ENCODE assay signal across 39 cellular contexts in the genomic region with DNA sequence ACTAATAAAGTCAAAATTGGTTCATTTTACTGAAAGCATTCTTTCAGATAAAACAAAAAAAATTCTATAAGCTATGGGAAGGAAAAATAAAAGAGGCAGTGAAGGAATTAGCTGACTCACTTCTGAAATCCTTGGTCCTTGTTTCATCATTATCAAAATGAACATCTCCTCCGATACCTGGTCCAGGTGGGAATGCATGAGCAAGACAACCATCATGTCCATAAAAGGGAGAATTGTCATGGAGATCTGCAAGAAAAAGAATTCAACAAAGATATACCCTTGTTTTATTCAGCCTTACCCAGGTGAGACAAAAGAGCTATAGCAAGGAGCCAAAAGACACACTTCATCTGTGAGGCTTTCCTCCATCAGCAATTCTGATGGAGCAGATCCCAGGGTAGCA. TPM values are rescaled to one million over a fixed set of nuclear protein-coding genes. Genes with fewer than 3 reads are reported as not detected.
"Had no signal": no experiment of that assay in that cellular context is flagged by ENCODE, and none has a peak within 500 bp of the region (broad histone marks: within the 10 kb centered on the region; RNA-seq: fewer than 3 reads in every experiment).

No MANE protein-coding gene starts in this region.

- H3K27me3 Mint-ChIP-seq: brain had no signal

- H3K4me3 ChIP-seq: ascending aorta, cardiac muscle cell had no signal

- H3K27ac ChIP-seq: ascending aorta, cardiac muscle cell, VCaP had no signal

- H3K36me3 Mint-ChIP-seq: activated CD4-positive, alpha-beta memory T cell treated with anti-CD3 and anti-CD28 coated beads for 36 hours; activated naive CD4-positive, alpha-beta T cell treated with anti-CD3 and anti-CD28 coated beads, Interleukin-2, amount 50 U/mL, for 72 hours; activated naive CD8-positive, alpha-beta T cell treated with anti-CD3 and anti-CD28 coated beads, Interleukin-2, amount 10 ng/mL, durations not matched to agents 7 days and 5 days; brain had no signal

- H3K4me1 Mint-ChIP-seq: activated B cell treated with CpG ODN at 0.5 μM for 24 hours; activated CD4-positive, alpha-beta T cell treated with anti-CD3 and anti-CD28 coated beads, Interleukin-2, amount 10 ng/mL, durations not matched to agents 24 days and 14 days; activated naive CD8-positive, alpha-beta T cell treated with anti-CD3 and anti-CD28 coated beads, Interleukin-2, amount 10 ng/mL, durations not matched to agents 7 days and 5 days; activated naive CD8-positive, alpha-beta T cell treated with anti-CD3 and anti-CD28 coated beads, Interleukin-2, amount 50 U/mL, for 24 hours; activated T-helper 17 cell treated with anti-CD3 and anti-CD28 coated beads, Interleukin-2, amount 50 U/mL, for 72 hours; brain; central memory CD8-positive, alpha-beta T cell had no signal

- H3K27me3 ChIP-seq: ascending aorta, cardiac muscle cell had no signal

- H3K9me3 Mint-ChIP-seq: activated CD4-positive, alpha-beta memory T cell treated with anti-CD3 and anti-CD28 coated beads for 36 hours; activated CD4-positive, alpha-beta T cell treated with anti-CD3 and anti-CD28 coated beads, Interleukin-2, amount 10 ng/mL, durations not matched to agents 24 days and 14 days; activated naive CD8-positive, alpha-beta T cell treated with anti-CD3 and anti-CD28 coated beads, Interleukin-2, amount 10 ng/mL, durations not matched to agents 7 days and 5 days; activated naive CD8-positive, alpha-beta T cell treated with anti-CD3 and anti-CD28 coated beads, Interleukin-2, amount 50 U/mL, for 24 hours; activated T-cell treated with anti-CD3 and anti-CD28 coated beads, Interleukin-2, amount 50 U/mL, for 4 hours; activated T-helper 1 cell treated with anti-CD3 and anti-CD28 coated beads, Interleukin-12 subunit alpha, Interleukin-12 subunit beta, Interleukin-2, Interleukin-4 antibody, amounts not matched to agents 30 ng/mL and 10 ng/mL and 1 ng/mL, durations not matched to agents 14 hours and 24 hours and 36 hours; activated T-helper 17 cell treated with anti-CD3 and anti-CD28 coated beads, Interleukin-2, amount 50 U/mL, for 72 hours; T-helper 1 cell treated with Interleukin-12 subunit alpha and Interleukin-12 subunit beta and Interleukin-4 antibody, amounts not matched to agents 30 μg/mL and 1 μg/mL, for 36 hours; T-helper 2 cell treated with Interferon-gamma antibody and Interleukin-4, amounts not matched to agents 5 μg/mL and 100 μg/mL, for 36 hours had no signal

- H3K9me3 ChIP-seq: ascending aorta had no signal

- DNase-seq: activated B cell treated with CpG ODN at 0.5 μM for 24 hours; activated CD4-positive, alpha-beta memory T cell treated with anti-CD3 and anti-CD28 coated beads for 36 hours; activated CD4-positive, alpha-beta T cell treated with anti-CD3 and anti-CD28 coated beads for 4 hours; activated CD4-positive, alpha-beta T cell treated with anti-CD3 and anti-CD28 coated beads, Interleukin-2, amount 10 ng/mL, durations not matched to agents 24 days and 14 days; activated CD4-positive, alpha-beta T cell treated with anti-CD3 and anti-CD28 coated beads, Interleukin-2, amount 50 U/mL, for 1 hour; activated CD4-positive, alpha-beta T cell treated with anti-CD3 and anti-CD28 coated beads, Interleukin-2, amount 50 U/mL, for 4 hours; activated CD4-positive, CD25-positive, alpha-beta regulatory T cell treated with anti-CD3 and anti-CD28 coated beads, Interleukin-2, amount 50 U/mL, for 72 hours; activated CD8-positive, alpha-beta memory T cell treated with anti-CD3 and anti-CD28 coated beads, Interleukin-2, amount 50 U/mL, for 4 hours; activated CD8-positive, alpha-beta T cell treated with anti-CD3 and anti-CD28 coated beads for 36 hours; activated effector memory CD4-positive, alpha-beta T cell treated with anti-CD3 and anti-CD28 coated beads, Interleukin-2, amount 50 U/mL, for 16 hours; activated gamma-delta T cell treated with Interleukin-2 at 50 U/mL for 16 hours; activated naive CD4-positive, alpha-beta T cell; activated naive CD4-positive, alpha-beta T cell treated with anti-CD3 and anti-CD28 coated beads for 36 hours; activated naive CD4-positive, alpha-beta T cell treated with anti-CD3 and anti-CD28 coated beads, Interleukin-2, amount 50 U/mL, for 16 hours; activated naive CD8-positive, alpha-beta T cell treated with anti-CD3 and anti-CD28 coated beads, Interleukin-2, amount 10 ng/mL, durations not matched to agents 7 days and 5 days; activated naive CD8-positive, alpha-beta T cell treated with anti-CD3 and anti-CD28 coated beads, Interleukin-2, amount 50 U/mL, for 24 hours; activated T-cell treated with anti-CD3 and anti-CD28 coated beads for 4 hours; activated T-cell treated with anti-CD3 and anti-CD28 coated beads, Interleukin-2, amount 50 U/mL, for 1 hour; activated T-cell treated with anti-CD3 and anti-CD28 coated beads, Interleukin-2, amount 50 U/mL, for 4 hours; activated T-cell treated with anti-CD3 and anti-CD28 coated beads, Interleukin-2, amount 50 U/mL, for 72 hours; amygdala; anterior cingulate cortex; caudate nucleus; cerebellar nuclear complex; T-helper 1 cell; T-helper 2 cell; T-helper 9 cell had no signal

- ATAC-seq: activated CD8-positive, alpha-beta T cell treated with anti-CD3 and anti-CD28 coated beads for 36 hours; activated naive CD4-positive, alpha-beta T cell treated with anti-CD3 and anti-CD28 coated beads, Interleukin-2, amount 50 U/mL, for 72 hours; activated naive CD8-positive, alpha-beta T cell treated with anti-CD3 and anti-CD28 coated beads, Interleukin-2, amount 50 U/mL, for 24 hours; activated T-cell treated with anti-CD3 and anti-CD28 coated beads, Interleukin-2, amount 50 U/mL, for 4 hours; activated T-cell treated with anti-CD3 and anti-CD28 coated beads, Interleukin-2, amount 50 U/mL, for 72 hours; activated T-helper 17 cell treated with anti-CD3 and anti-CD28 coated beads, Interleukin-2, amount 50 U/mL, for 72 hours had no signal

- H3K27ac Mint-ChIP-seq: activated B cell treated with CpG ODN at 0.5 μM for 24 hours; activated CD4-positive, alpha-beta memory T cell treated with anti-CD3 and anti-CD28 coated beads for 36 hours; activated CD4-positive, alpha-beta T cell treated with anti-CD3 and anti-CD28 coated beads, Interleukin-2, amount 10 ng/mL, durations not matched to agents 24 days and 14 days; activated CD8-positive, alpha-beta T cell treated with anti-CD3 and anti-CD28 coated beads for 36 hours; activated naive CD4-positive, alpha-beta T cell treated with anti-CD3 and anti-CD28 coated beads for 36 hours; activated naive CD4-positive, alpha-beta T cell treated with anti-CD3 and anti-CD28 coated beads, Interleukin-2, amount 50 U/mL, for 72 hours; activated naive CD8-positive, alpha-beta T cell treated with anti-CD3 and anti-CD28 coated beads, Interleukin-2, amount 10 ng/mL, durations not matched to agents 7 days and 5 days; activated naive CD8-positive, alpha-beta T cell treated with anti-CD3 and anti-CD28 coated beads, Interleukin-2, amount 50 U/mL, for 24 hours; activated T-cell treated with anti-CD3 and anti-CD28 coated beads, Interleukin-2, amount 50 U/mL, for 72 hours; activated T-helper 1 cell treated with anti-CD3 and anti-CD28 coated beads, Interleukin-12 subunit alpha, Interleukin-12 subunit beta, Interleukin-2, Interleukin-4 antibody, amounts not matched to agents 30 ng/mL and 10 ng/mL and 1 ng/mL, durations not matched to agents 14 hours and 24 hours and 36 hours; activated T-helper 17 cell treated with anti-CD3 and anti-CD28 coated beads, Interleukin-2, amount 50 U/mL, for 72 hours; brain; T-helper 1 cell treated with Interleukin-12 subunit alpha and Interleukin-12 subunit beta and Interleukin-4 antibody, amounts not matched to agents 30 μg/mL and 1 μg/mL, for 36 hours; T-helper 2 cell treated with Interferon-gamma antibody and Interleukin-4, amounts not matched to agents 5 μg/mL and 100 μg/mL, for 36 hours had no signal

- H3K36me3 ChIP-seq: ascending aorta, cardiac muscle cell had no signal

- H3K4me1 ChIP-seq: ascending aorta had no signal

- H3K4me3 Mint-ChIP-seq: activated B cell treated with CpG ODN at 0.5 μM for 24 hours; activated CD4-positive, alpha-beta memory T cell treated with anti-CD3 and anti-CD28 coated beads for 36 hours; activated CD4-positive, alpha-beta T cell treated with anti-CD3 and anti-CD28 coated beads, Interleukin-2, amount 10 ng/mL, durations not matched to agents 24 days and 14 days; activated CD8-positive, alpha-beta T cell treated with anti-CD3 and anti-CD28 coated beads for 36 hours; activated naive CD4-positive, alpha-beta T cell treated with anti-CD3 and anti-CD28 coated beads for 36 hours; activated naive CD8-positive, alpha-beta T cell treated with anti-CD3 and anti-CD28 coated beads, Interleukin-2, amount 10 ng/mL, durations not matched to agents 7 days and 5 days; activated naive CD8-positive, alpha-beta T cell treated with anti-CD3 and anti-CD28 coated beads, Interleukin-2, amount 50 U/mL, for 24 hours; activated T-cell treated with anti-CD3 and anti-CD28 coated beads, Interleukin-2, amount 50 U/mL, for 4 hours; activated T-cell treated with anti-CD3 and anti-CD28 coated beads, Interleukin-2, amount 50 U/mL, for 72 hours; activated T-helper 1 cell treated with anti-CD3 and anti-CD28 coated beads, Interleukin-12 subunit alpha, Interleukin-12 subunit beta, Interleukin-2, Interleukin-4 antibody, amounts not matched to agents 30 ng/mL and 10 ng/mL and 1 ng/mL, durations not matched to agents 14 hours and 24 hours and 36 hours; activated T-helper 17 cell treated with anti-CD3 and anti-CD28 coated beads, Interleukin-2, amount 50 U/mL, for 72 hours; brain; central memory CD8-positive, alpha-beta T cell; T-helper 1 cell treated with Interleukin-12 subunit alpha and Interleukin-12 subunit beta and Interleukin-4 antibody, amounts not matched to agents 30 μg/mL and 1 μg/mL, for 36 hours; T-helper 2 cell treated with Interferon-gamma antibody and Interleukin-4, amounts not matched to agents 5 μg/mL and 100 μg/mL, for 36 hours had no signal

RNA-seq across cellular contexts. Expression of a gene that starts 27.2 kb away (rescaled TPM):
- total RNA-seq: activated B cell treated with CpG ODN at 0.5 μM for 24 hours; activated CD4-positive, alpha-beta memory T cell treated with anti-CD3 and anti-CD28 coated beads for 36 hours; activated CD4-positive, alpha-beta T cell treated with anti-CD3 and anti-CD28 coated beads, Interleukin-2, amount 10 ng/mL, durations not matched to agents 24 days and 14 days; activated CD8-positive, alpha-beta memory T cell treated with anti-CD3 and anti-CD28 coated beads for 36 hours; activated CD8-positive, alpha-beta T cell treated with anti-CD3 and anti-CD28 coated beads for 36 hours; activated naive CD4-positive, alpha-beta T cell treated with anti-CD3 and anti-CD28 coated beads for 36 hours; activated naive CD4-positive, alpha-beta T cell treated with anti-CD3 and anti-CD28 coated beads, Interleukin-2, amount 50 U/mL, for 72 hours; activated naive CD8-positive, alpha-beta T cell treated with anti-CD3 and anti-CD28 coated beads, Interleukin-2, amount 10 ng/mL, durations not matched to agents 7 days and 5 days; activated T-helper 1 cell treated with anti-CD3 and anti-CD28 coated beads, Interleukin-12 subunit alpha, Interleukin-12 subunit beta, Interleukin-2, Interleukin-4 antibody, amounts not matched to agents 30 ng/mL and 10 ng/mL and 1 ng/mL, durations not matched to agents 14 hours and 24 hours and 36 hours; activated T-helper 17 cell treated with anti-CD3 and anti-CD28 coated beads, Interleukin-2, amount 50 U/mL, for 72 hours; ascending aorta; cardiac muscle cell had no signal
- polyA plus RNA-seq: cardiac muscle cell had no signal

RNA-seq across cellular contexts. Expression of a gene that starts 28.5 kb away (rescaled TPM):
- total RNA-seq: activated B cell treated with CpG ODN at 0.5 μM for 24 hours; activated CD4-positive, alpha-beta memory T cell treated with anti-CD3 and anti-CD28 coated beads for 36 hours; activated CD4-positive, alpha-beta T cell treated with anti-CD3 and anti-CD28 coated beads, Interleukin-2, amount 10 ng/mL, durations not matched to agents 24 days and 14 days; activated CD8-positive, alpha-beta memory T cell treated with anti-CD3 and anti-CD28 coated beads for 36 hours; activated CD8-positive, alpha-beta T cell treated with anti-CD3 and anti-CD28 coated beads for 36 hours; activated naive CD4-positive, alpha-beta T cell treated with anti-CD3 and anti-CD28 coated beads for 36 hours; activated naive CD4-positive, alpha-beta T cell treated with anti-CD3 and anti-CD28 coated beads, Interleukin-2, amount 50 U/mL, for 72 hours; activated naive CD8-positive, alpha-beta T cell treated with anti-CD3 and anti-CD28 coated beads, Interleukin-2, amount 10 ng/mL, durations not matched to agents 7 days and 5 days; activated T-cell treated with anti-CD3 and anti-CD28 coated beads, Interleukin-2, amount 50 U/mL, for 4 hours; activated T-cell treated with anti-CD3 and anti-CD28 coated beads, Interleukin-2, amount 50 U/mL, for 72 hours; activated T-helper 1 cell treated with anti-CD3 and anti-CD28 coated beads, Interleukin-12 subunit alpha, Interleukin-12 subunit beta, Interleukin-2, Interleukin-4 antibody, amounts not matched to agents 30 ng/mL and 10 ng/mL and 1 ng/mL, durations not matched to agents 14 hours and 24 hours and 36 hours; activated T-helper 17 cell treated with anti-CD3 and anti-CD28 coated beads, Interleukin-2, amount 50 U/mL, for 72 hours; ascending aorta; bronchial epithelial cell; cardiac muscle cell had no signal
- polyA plus RNA-seq: cardiac muscle cell had no signal

RNA-seq across cellular contexts. Expression of a gene that starts 44.7 kb away (rescaled TPM):
- total RNA-seq: activated B cell treated with CpG ODN at 0.5 μM for 24 hours; activated CD4-positive, alpha-beta memory T cell treated with anti-CD3 and anti-CD28 coated beads for 36 hours; activated CD4-positive, alpha-beta T cell treated with anti-CD3 and anti-CD28 coated beads, Interleukin-2, amount 10 ng/mL, durations not matched to agents 24 days and 14 days; activated CD8-positive, alpha-beta memory T cell treated with anti-CD3 and anti-CD28 coated beads for 36 hours; activated CD8-positive, alpha-beta T cell treated with anti-CD3 and anti-CD28 coated beads for 36 hours; activated naive CD4-positive, alpha-beta T cell treated with anti-CD3 and anti-CD28 coated beads for 36 hours; activated naive CD4-positive, alpha-beta T cell treated with anti-CD3 and anti-CD28 coated beads, Interleukin-2, amount 50 U/mL, for 72 hours; activated naive CD8-positive, alpha-beta T cell treated with anti-CD3 and anti-CD28 coated beads, Interleukin-2, amount 10 ng/mL, durations not matched to agents 7 days and 5 days; activated T-cell treated with anti-CD3 and anti-CD28 coated beads, Interleukin-2, amount 50 U/mL, for 4 hours; activated T-cell treated with anti-CD3 and anti-CD28 coated beads, Interleukin-2, amount 50 U/mL, for 72 hours; activated T-helper 1 cell treated with anti-CD3 and anti-CD28 coated beads, Interleukin-12 subunit alpha, Interleukin-12 subunit beta, Interleukin-2, Interleukin-4 antibody, amounts not matched to agents 30 ng/mL and 10 ng/mL and 1 ng/mL, durations not matched to agents 14 hours and 24 hours and 36 hours; activated T-helper 17 cell treated with anti-CD3 and anti-CD28 coated beads, Interleukin-2, amount 50 U/mL, for 72 hours; ascending aorta; cardiac muscle cell had no signal

RNA-seq across cellular contexts. Expression of a gene that starts 47.7 kb away (rescaled TPM):
- total RNA-seq: activated B cell treated with CpG ODN at 0.5 μM for 24 hours; activated CD4-positive, alpha-beta memory T cell treated with anti-CD3 and anti-CD28 coated beads for 36 hours; activated CD4-positive, alpha-beta T cell treated with anti-CD3 and anti-CD28 coated beads, Interleukin-2, amount 10 ng/mL, durations not matched to agents 24 days and 14 days; activated CD8-positive, alpha-beta memory T cell treated with anti-CD3 and anti-CD28 coated beads for 36 hours; activated CD8-positive, alpha-beta T cell treated with anti-CD3 and anti-CD28 coated beads for 36 hours; activated naive CD4-positive, alpha-beta T cell treated with anti-CD3 and anti-CD28 coated beads for 36 hours; activated naive CD4-positive, alpha-beta T cell treated with anti-CD3 and anti-CD28 coated beads, Interleukin-2, amount 50 U/mL, for 72 hours; activated naive CD8-positive, alpha-beta T cell treated with anti-CD3 and anti-CD28 coated beads, Interleukin-2, amount 10 ng/mL, durations not matched to agents 7 days and 5 days; activated T-cell treated with anti-CD3 and anti-CD28 coated beads, Interleukin-2, amount 50 U/mL, for 4 hours; activated T-cell treated with anti-CD3 and anti-CD28 coated beads, Interleukin-2, amount 50 U/mL, for 72 hours; activated T-helper 1 cell treated with anti-CD3 and anti-CD28 coated beads, Interleukin-12 subunit alpha, Interleukin-12 subunit beta, Interleukin-2, Interleukin-4 antibody, amounts not matched to agents 30 ng/mL and 10 ng/mL and 1 ng/mL, durations not matched to agents 14 hours and 24 hours and 36 hours; activated T-helper 17 cell treated with anti-CD3 and anti-CD28 coated beads, Interleukin-2, amount 50 U/mL, for 72 hours; ascending aorta; bronchial epithelial cell; cardiac muscle cell had no signal
- polyA plus RNA-seq: cardiac muscle cell had no signal
